ENCODE assay signal across 11 cellular contexts in genomic region chr1:172690925-172691324, GRCh38. TPM values are rescaled to one million over a fixed set of nuclear protein-coding genes. Genes with fewer than 3 reads are reported as not detected.
"Had no signal": no experiment of that assay in that cellular context is flagged by ENCODE, and none has a peak within 500 bp of the region (broad histone marks: within the 10 kb centered on the region; RNA-seq: fewer than 3 reads in every experiment).

No MANE protein-coding gene starts in this region.

RNA-seq across cellular contexts. Expression of gene FASLG, which starts 32.0 kb away (rescaled TPM):
- total RNA-seq: dermis blood vessel endothelial cell, endothelial cell of umbilical vein, epithelial cell of proximal tubule, gastrocnemius medialis, glomerular endothelial cell, kidney epithelial cell, lower leg skin, lung microvascular endothelial cell, mesenteric fat pad, mesothelial cell of epicardium, myocyte had no signal
- polyA plus RNA-seq: endothelial cell of umbilical vein had no signal
